ENCODE assay signal across 1 cellular context in genomic region chr2:31238906-31239841, GRCh38.
TF ChIP-seq lines count a peak whose summit lies in the region.

No MANE protein-coding gene starts in this region.

TF ChIP-seq in IMR-90, 13 proteins besides CTCF, POLR2A, EP300 and RAD21 (continued from another document):
- TF ChIP-seq, protein P1, sequence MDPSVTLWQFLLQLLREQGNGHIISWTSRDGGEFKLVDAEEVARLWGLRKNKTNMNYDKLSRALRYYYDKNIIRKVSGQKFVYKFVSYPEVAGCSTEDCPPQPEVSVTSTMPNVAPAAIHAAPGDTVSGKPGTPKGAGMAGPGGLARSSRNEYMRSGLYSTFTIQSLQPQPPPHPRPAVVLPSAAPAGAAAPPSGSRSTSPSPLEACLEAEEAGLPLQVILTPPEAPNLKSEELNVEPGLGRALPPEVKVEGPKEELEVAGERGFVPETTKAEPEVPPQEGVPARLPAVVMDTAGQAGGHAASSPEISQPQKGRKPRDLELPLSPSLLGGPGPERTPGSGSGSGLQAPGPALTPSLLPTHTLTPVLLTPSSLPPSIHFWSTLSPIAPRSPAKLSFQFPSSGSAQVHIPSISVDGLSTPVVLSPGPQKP (IDR thresholded peaks at IDR 0.05; ENCODE audit: borderline replicate concordance, low read depth, low read length): no peak
- TF ChIP-seq, protein P2, sequence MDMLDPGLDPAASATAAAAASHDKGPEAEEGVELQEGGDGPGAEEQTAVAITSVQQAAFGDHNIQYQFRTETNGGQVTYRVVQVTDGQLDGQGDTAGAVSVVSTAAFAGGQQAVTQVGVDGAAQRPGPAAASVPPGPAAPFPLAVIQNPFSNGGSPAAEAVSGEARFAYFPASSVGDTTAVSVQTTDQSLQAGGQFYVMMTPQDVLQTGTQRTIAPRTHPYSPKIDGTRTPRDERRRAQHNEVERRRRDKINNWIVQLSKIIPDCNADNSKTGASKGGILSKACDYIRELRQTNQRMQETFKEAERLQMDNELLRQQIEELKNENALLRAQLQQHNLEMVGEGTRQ (IDR thresholded peaks at IDR 0.05; ENCODE audit: low read depth, low read length): no peak
- no peak for TF ChIP-seq MAZ (IDR thresholded peaks at IDR 0.05; ENCODE audit: borderline replicate concordance, low read depth, low read length)
- no peak for TF ChIP-seq CEBPB (IDR thresholded peaks at IDR 0.05; ENCODE audit: low read depth, low read length)
- no peak for TF ChIP-seq RCOR1 (IDR thresholded peaks at IDR 0.05; ENCODE audit: insufficient replicate concordance, low read length)
- no peak for TF ChIP-seq RFX5 (IDR thresholded peaks at IDR 0.05; ENCODE audit: low read depth, low read length)
- no peak for TF ChIP-seq SMC3 (IDR thresholded peaks at IDR 0.05; ENCODE audit: low read depth, low read length)
- no peak for TF ChIP-seq MXI1 (IDR thresholded peaks at IDR 0.05; ENCODE audit: borderline replicate concordance, low read depth, low read length)
